ENCODE assay signal across 1 cellular context in genomic region chr17:82356845-82357355, GRCh38.
TF ChIP-seq lines count a peak whose summit lies in the region.

No MANE protein-coding gene starts in this region.

TF ChIP-seq in HCT116, 20 proteins besides CTCF, POLR2A, EP300 and RAD21:
- TF ChIP-seq SP1 (IDR thresholded peaks at IDR 0.05; ENCODE audit: low read depth) (no peak), TCF7L2 (IDR thresholded peaks at IDR 0.05; ENCODE audit: borderline replicate concordance, extremely low read depth, insufficient read depth, insufficient read length) (no peak), ZNF274 (IDR thresholded peaks at IDR 0.05; ENCODE audit: low read depth, low read length) (no peak), FOSL1 (IDR thresholded peaks at IDR 0.05; ENCODE audit: low read depth) (no peak), EZH2 (IDR thresholded peaks at IDR 0.05) (no peak), SRF (IDR thresholded peaks at IDR 0.05; ENCODE audit: low read depth) (no peak), YY1 (IDR thresholded peaks at IDR 0.05; ENCODE audit: extremely low read depth, insufficient replicate concordance, low read depth, low read length) (no peak), ZBTB33 (IDR thresholded peaks at IDR 0.05; ENCODE audit: extremely low read depth, insufficient replicate concordance, low read length) (no peak), ZFX (IDR thresholded peaks at IDR 0.05) (no peak)
